ENCODE assay signal across 20 cellular contexts in genomic region chr4:184434496-184435066, GRCh38.
"Had no signal": no experiment of that assay in that cellular context is flagged by ENCODE, and none has a peak within 500 bp of the region (broad histone marks: within the 10 kb centered on the region; RNA-seq: fewer than 3 reads in every experiment).

No MANE protein-coding gene starts in this region.

- H3K27ac ChIP-seq: colonic mucosa, foreskin keratinocyte, hepatocyte, ovary, right atrium auricular region, tibial artery, upper lobe of left lung, uterus had no signal

- H3K27me3 Mint-ChIP-seq: naive thymus-derived CD4-positive, alpha-beta T cell; stimulated activated naive CD8-positive, alpha-beta T cell treated with anti-CD3 and anti-CD28 coated beads, Interleukin-15, Interleukin-2, amounts not matched to agents 100 ng/mL and 50 ng/mL, for 24 hours had no signal

- H3K27me3 ChIP-seq: colonic mucosa, foreskin keratinocyte, hepatocyte, ovary, right atrium auricular region, tibial artery, upper lobe of left lung, uterus had no signal

- ATAC-seq: foreskin keratinocyte; left colon; naive thymus-derived CD4-positive, alpha-beta T cell; stimulated activated effector memory CD8-positive, alpha-beta T cell treated with anti-CD3 and anti-CD28 coated beads, Interleukin-12 subunit alpha, Interleukin-12 subunit beta, amount 100 ng/mL, for 72 hours had no signal

- H3K4me3 Mint-ChIP-seq: neural crest cell; stimulated activated effector memory CD8-positive, alpha-beta T cell treated with anti-CD3 and anti-CD28 coated beads, Interleukin-12 subunit alpha, Interleukin-12 subunit beta, amount 100 ng/mL, for 72 hours; stimulated activated naive CD8-positive, alpha-beta T cell treated with anti-CD3 and anti-CD28 coated beads, Interleukin-15, Interleukin-2, amounts not matched to agents 100 ng/mL and 50 ng/mL, for 24 hours had no signal

- H3K4me3 ChIP-seq: colonic mucosa, hepatocyte, ovary, right atrium auricular region, smooth muscle cell, tibial artery, upper lobe of left lung, uterus had no signal

- H3K9me3 ChIP-seq: colonic mucosa, ovary, right atrium auricular region, tibial artery, upper lobe of left lung, uterus had no signal

- H3K9me3 Mint-ChIP-seq: naive thymus-derived CD4-positive, alpha-beta T cell; neural crest cell; stimulated activated effector memory CD8-positive, alpha-beta T cell treated with anti-CD3 and anti-CD28 coated beads, Interleukin-12 subunit alpha, Interleukin-12 subunit beta, amount 100 ng/mL, for 72 hours; stimulated activated naive CD8-positive, alpha-beta T cell treated with anti-CD3 and anti-CD28 coated beads, Interleukin-15, Interleukin-2, amounts not matched to agents 100 ng/mL and 50 ng/mL, for 24 hours had no signal

- H2AFZ ChIP-seq: hepatocyte had no signal

- H3K36me3 ChIP-seq: colonic mucosa, ovary, right atrium auricular region, tibial artery, upper lobe of left lung, uterus had no signal

- H3K4me2 ChIP-seq: hepatocyte, smooth muscle cell had no signal

- H3K4me1 ChIP-seq: colonic mucosa, foreskin keratinocyte, uterus had no signal

- DNase-seq: colonic mucosa; dermis blood vessel endothelial cell; erythroblast; foreskin keratinocyte; left colon; mammary epithelial cell; naive thymus-derived CD4-positive, alpha-beta T cell; nucleus accumbens; ovary; stimulated activated CD4-positive, alpha-beta T cell treated with anti-CD3 and anti-CD28 coated beads, Interleukin-2, amount 100 ng/mL, for 48 hours; stimulated activated CD8-positive, alpha-beta memory T cell treated with anti-CD3 and anti-CD28 coated beads, Interleukin-4, amount 100 ng/mL, for 48 hours; tibial artery; upper lobe of left lung; uterus had no signal
